32 cellular contexts compared by ENCODE assay signal in the genomic region with DNA sequence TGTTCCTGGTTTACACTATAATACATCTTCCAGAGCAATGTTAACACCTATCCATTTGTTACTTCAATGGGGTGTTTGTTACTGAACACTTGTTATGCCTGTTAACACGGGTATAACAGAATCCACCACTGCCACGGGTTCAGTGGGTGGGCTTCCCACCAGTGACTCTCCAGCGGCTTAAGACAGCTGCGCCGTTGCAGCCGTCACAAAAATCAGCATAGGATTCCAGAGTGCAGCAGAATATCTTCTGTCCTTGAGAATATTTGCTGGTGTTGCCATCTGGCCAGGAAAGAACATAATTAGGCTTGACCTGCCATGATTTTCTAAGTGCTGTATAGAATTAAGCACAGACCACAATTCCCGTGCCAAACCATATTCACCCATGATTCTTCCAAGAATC.
"Had no signal": no experiment of that assay in that cellular context is flagged by ENCODE, and none has a peak within 500 bp of the region (broad histone marks: within the 10 kb centered on the region; RNA-seq: fewer than 3 reads in every experiment).

No MANE protein-coding gene starts in this region.

- H3K4me1 ChIP-seq: parathyroid adenoma, psoas muscle, right lobe of liver, spleen, suprapubic skin, testis, tibial artery, transverse colon, upper lobe of right lung, uterus had no signal

- H3K27me3 ChIP-seq: ovary, right lobe of liver, testis, transverse colon, uterus had no signal

- H3K4me1 Mint-ChIP-seq: stimulated activated memory B cell treated with anti-CD40 and anti-IgM and Interleukin-4, amounts not matched to agents 10 μg/mL and 1 μg/mL and 100 μg/mL, for 72 hours had no signal

- H3K9me3 Mint-ChIP-seq: neural crest cell; stimulated activated memory B cell treated with anti-CD40 and anti-IgM and Interleukin-4, amounts not matched to agents 10 μg/mL and 1 μg/mL and 100 μg/mL, for 72 hours; stimulated activated naive CD8-positive, alpha-beta T cell treated with anti-CD3 and anti-CD28 coated beads, Interleukin-15, amount 100 ng/mL, for 72 hours; type B pancreatic cell had no signal

- ATAC-seq: naive thymus-derived CD8-positive, alpha-beta T cell; psoas muscle; right cardiac atrium; stimulated activated memory B cell treated with anti-CD40 and anti-IgM and Interleukin-4, amounts not matched to agents 10 μg/mL and 1 μg/mL and 100 μg/mL, for 72 hours; stimulated activated naive CD8-positive, alpha-beta T cell treated with anti-CD3 and anti-CD28 coated beads, Interleukin-15, amount 100 ng/mL, for 72 hours; stimulated activated naive CD8-positive, alpha-beta T cell treated with anti-CD3 and anti-CD28 coated beads, Interleukin-15, Interleukin-2, amounts not matched to agents 100 U/mL and 50 U/mL, for 24 hours; upper lobe of right lung had no signal

- DNase-seq: naive thymus-derived CD8-positive, alpha-beta T cell; nephron progenitor cell; occipital lobe; ovary; posterior cingulate gyrus; psoas muscle; right cardiac atrium; right lobe of liver; spleen; stimulated activated CD4-positive, alpha-beta T cell treated with anti-CD3 and anti-CD28 coated beads, Interleukin-12 subunit alpha, Interleukin-12 subunit beta, amount 100 ng/mL, for 4 hours; stimulated activated CD4-positive, alpha-beta T cell treated with anti-CD3 and anti-CD28 coated beads, Interleukin-1b, Interleukin-23, amount 100 ng/mL, for 48 hours; stimulated activated CD4-positive, alpha-beta T cell treated with anti-CD3 and anti-CD28 coated beads, Interleukin-4, amount 100 ng/mL, for 1 hour; stimulated activated CD4-positive, alpha-beta T cell treated with anti-CD3 and anti-CD28 coated beads, Interleukin-4, amount 100 ng/mL, for 4 hours; stimulated activated CD8-positive, alpha-beta memory T cell treated with anti-CD3 and anti-CD28 coated beads, Interleukin-4, amount 100 ng/mL, for 48 hours; stimulated activated naive CD4-positive, alpha-beta T cell; stimulated activated naive CD8-positive, alpha-beta T cell treated with anti-CD3 and anti-CD28 coated beads, Interleukin-15, amount 100 ng/mL, for 72 hours; stimulated activated naive CD8-positive, alpha-beta T cell treated with anti-CD3 and anti-CD28 coated beads, Interleukin-15, Interleukin-2, amounts not matched to agents 100 U/mL and 50 U/mL, for 24 hours; substantia nigra; testis; tibial artery; transverse colon; upper lobe of right lung; uterus had no signal

- H3K4me3 Mint-ChIP-seq: naive thymus-derived CD8-positive, alpha-beta T cell; natural killer cell treated with Interleukin-12 subunit alpha and Interleukin-12 subunit beta and Interleukin-15 and Interleukin-18, amount 100 ng/mL, for 72 hours; nephron progenitor cell; neural crest cell; stimulated activated memory B cell treated with anti-CD40 and anti-IgM and Interleukin-4, amounts not matched to agents 10 μg/mL and 1 μg/mL and 100 μg/mL, for 72 hours; stimulated activated naive CD8-positive, alpha-beta T cell treated with anti-CD3 and anti-CD28 coated beads, Interleukin-15, amount 100 ng/mL, for 72 hours; type B pancreatic cell had no signal

- H3K36me3 ChIP-seq: ovary, right lobe of liver, spleen, suprapubic skin, tibial artery, transverse colon, upper lobe of right lung, uterus had no signal

- H3K4me2 ChIP-seq: smooth muscle cell had no signal

- H3K79me2 ChIP-seq: parathyroid adenoma had no signal

- H3K4me3 ChIP-seq: ovary, psoas muscle, right lobe of liver, skin epidermis, smooth muscle cell, spleen, suprapubic skin, testis, tibial artery, transverse colon, upper lobe of right lung, uterus had no signal

- H3K9ac ChIP-seq: parathyroid adenoma had no signal

- H2AFZ ChIP-seq: parathyroid adenoma had no signal

- H3K36me3 Mint-ChIP-seq: natural killer cell treated with Interleukin-12 subunit alpha and Interleukin-12 subunit beta and Interleukin-15 and Interleukin-18, amount 100 ng/mL, for 72 hours; stimulated activated memory B cell treated with anti-CD40 and anti-IgM and Interleukin-4, amounts not matched to agents 10 μg/mL and 1 μg/mL and 100 μg/mL, for 72 hours; type B pancreatic cell had no signal

- H3K9me3 ChIP-seq: ovary, psoas muscle, right lobe of liver, suprapubic skin, testis, tibial artery, transverse colon, upper lobe of right lung, uterus had no signal

- H3K27ac ChIP-seq: ovary, parathyroid adenoma, psoas muscle, right lobe of liver, skin epidermis, spleen, suprapubic skin, testis, tibial artery, transverse colon, upper lobe of right lung, uterus had no signal

- H3K27ac Mint-ChIP-seq: naive thymus-derived CD8-positive, alpha-beta T cell; natural killer cell treated with Interleukin-12 subunit alpha and Interleukin-12 subunit beta and Interleukin-15 and Interleukin-18, amount 100 ng/mL, for 72 hours; nephron progenitor cell; progenitor cell of endocrine pancreas; stimulated activated memory B cell treated with anti-CD40 and anti-IgM and Interleukin-4, amounts not matched to agents 10 μg/mL and 1 μg/mL and 100 μg/mL, for 72 hours; stimulated activated naive CD8-positive, alpha-beta T cell treated with anti-CD3 and anti-CD28 coated beads, Interleukin-15, amount 100 ng/mL, for 72 hours; type B pancreatic cell had no signal
